ENCODE assay signal across 16 cellular contexts in genomic region chr15:44015555-44015954, GRCh38.
"Had no signal": no experiment of that assay in that cellular context is flagged by ENCODE, and none has a peak within 500 bp of the region (broad histone marks: within the 10 kb centered on the region; RNA-seq: fewer than 3 reads in every experiment).

No MANE protein-coding gene starts in this region.

- DNase-seq: activated B cell treated with CpG ODN at 0.5 μM for 24 hours; activated CD4-positive, alpha-beta T cell treated with anti-CD3 and anti-CD28 coated beads, Interleukin-2, amount 10 ng/mL, durations not matched to agents 24 days and 14 days; activated naive CD4-positive, alpha-beta T cell treated with anti-CD3 and anti-CD28 coated beads, Interleukin-2, amount 10 ng/mL, durations not matched to agents 7 days and 5 days; amniotic stem cell; brain microvascular endothelial cell; cerebellar nuclear complex; dermis blood vessel endothelial cell; foreskin keratinocyte; heart left ventricle; left lung; ovary; trophoblast cell had no signal

- H3K4me3 ChIP-seq: heart left ventricle, left lung, ovary had no signal

- FAIRE-seq: islet of Langerhans, TTC549 had no signal

- ATAC-seq: activated T-helper 17 cell treated with anti-CD3 and anti-CD28 coated beads, Interleukin-2, amount 50 U/mL, for 72 hours; foreskin keratinocyte; heart left ventricle; left lung; stimulated activated effector memory CD8-positive, alpha-beta T cell treated with anti-CD3 and anti-CD28 coated beads, Interleukin-12 subunit alpha, Interleukin-12 subunit beta, amount 100 ng/mL, for 72 hours had no signal
